In the genomic region with DNA sequence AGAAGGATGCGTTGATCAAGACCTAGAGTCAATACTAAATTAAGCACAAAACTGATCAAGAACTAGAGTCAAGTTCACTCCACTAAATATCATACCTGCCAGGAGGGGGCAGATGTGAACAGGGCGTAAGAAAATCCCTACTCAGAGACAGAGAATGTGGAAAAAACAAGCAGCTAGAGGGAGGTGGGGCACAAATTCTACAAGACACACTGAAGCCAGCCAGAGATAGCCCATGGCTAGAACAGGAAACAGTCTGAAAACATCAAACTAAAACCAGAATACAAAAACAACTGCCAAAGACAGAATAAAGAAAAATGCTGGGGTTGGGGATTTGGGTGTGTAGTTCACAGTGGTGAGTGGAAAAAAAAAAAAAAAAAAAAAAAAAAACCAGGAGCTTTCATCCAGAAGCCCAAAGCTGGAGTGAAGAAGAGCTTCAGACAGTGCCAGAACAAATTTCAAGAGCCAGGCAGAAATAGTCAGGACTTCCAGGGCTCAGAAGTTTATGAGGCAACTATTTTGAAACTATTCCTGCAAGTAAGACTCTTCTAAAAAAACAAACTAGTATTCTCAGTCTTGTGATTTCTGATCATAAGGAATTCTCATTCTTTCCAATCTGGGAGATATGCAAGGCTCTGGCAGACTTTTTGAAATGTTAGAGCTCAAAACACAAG, we compare ENCODE assay signal across 1 cellular context.
TF ChIP-seq lines count a peak whose summit lies in the region.

No MANE protein-coding gene starts in this region.

TF ChIP-seq in SK-N-SH, 30 proteins besides CTCF, POLR2A, EP300 and RAD21 (continued from another document):
- TF ChIP-seq REST (IDR thresholded peaks at IDR 0.05; ENCODE audit: low read depth, low read length) (no peak), ELF1 (IDR thresholded peaks at IDR 0.05) (no peak; the same call in 1 of the 2 replicates), GATA2 (CRISPR knock-in tag; IDR thresholded peaks at IDR 0.05) (no peak), EZH2phosphoT487 (IDR thresholded peaks at IDR 0.05; ENCODE audit: borderline replicate concordance, low read depth) (no peak), JUND (IDR thresholded peaks at IDR 0.05) (no peak), YY1 (IDR thresholded peaks at IDR 0.05; ENCODE audit: low read depth) (no peak), MXI1 (IDR thresholded peaks at IDR 0.05; ENCODE audit: low read depth, low read length) (no peak), TEAD4 (IDR thresholded peaks at IDR 0.05; ENCODE audit: borderline replicate concordance, insufficient read depth) (no peak), FOSL2 (IDR thresholded peaks at IDR 0.05; ENCODE audit: borderline replicate concordance, low read depth) (no peak; the same call in 1 of the 2 replicates)
- TF ChIP-seq, protein P1, sequence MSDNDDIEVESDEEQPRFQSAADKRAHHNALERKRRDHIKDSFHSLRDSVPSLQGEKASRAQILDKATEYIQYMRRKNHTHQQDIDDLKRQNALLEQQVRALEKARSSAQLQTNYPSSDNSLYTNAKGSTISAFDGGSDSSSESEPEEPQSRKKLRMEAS (IDR thresholded peaks at IDR 0.05; ENCODE audit: low read depth): no peak
- TF ChIP-seq, protein P2, sequence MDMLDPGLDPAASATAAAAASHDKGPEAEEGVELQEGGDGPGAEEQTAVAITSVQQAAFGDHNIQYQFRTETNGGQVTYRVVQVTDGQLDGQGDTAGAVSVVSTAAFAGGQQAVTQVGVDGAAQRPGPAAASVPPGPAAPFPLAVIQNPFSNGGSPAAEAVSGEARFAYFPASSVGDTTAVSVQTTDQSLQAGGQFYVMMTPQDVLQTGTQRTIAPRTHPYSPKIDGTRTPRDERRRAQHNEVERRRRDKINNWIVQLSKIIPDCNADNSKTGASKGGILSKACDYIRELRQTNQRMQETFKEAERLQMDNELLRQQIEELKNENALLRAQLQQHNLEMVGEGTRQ (IDR thresholded peaks at IDR 0.05; ENCODE audit: borderline replicate concordance, low read depth, low read length): no peak
TF ChIP-seq in SK-N-SH: peak in this region for 6.
